Comparison of ENCODE assay signal across 29 cellular contexts in the genomic region with DNA sequence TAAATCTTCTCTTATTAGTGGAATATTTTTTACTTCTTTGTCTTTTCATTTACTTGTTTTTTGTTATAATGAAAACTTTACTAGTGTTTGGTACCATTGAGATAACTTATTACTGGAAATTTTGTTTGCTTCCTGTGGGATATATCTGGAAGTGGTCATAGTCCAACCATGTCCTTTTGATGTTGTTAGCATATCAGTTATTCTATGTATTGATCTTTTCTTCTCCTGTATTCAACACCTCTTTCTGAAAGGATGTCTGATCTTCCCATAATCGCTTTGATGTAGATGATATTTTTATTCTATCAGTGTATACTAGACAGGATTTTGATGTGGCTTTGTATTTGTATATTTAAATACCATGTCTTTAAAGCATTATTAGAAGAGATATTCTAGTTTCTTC.
"Had no signal": no experiment of that assay in that cellular context is flagged by ENCODE, and none has a peak within 500 bp of the region (broad histone marks: within the 10 kb centered on the region; RNA-seq: fewer than 3 reads in every experiment).

No MANE protein-coding gene starts in this region.

- H3K27me3 Mint-ChIP-seq: dendritic cell treated with granulocyte-macrophage colony-stimulating factor and Interleukin-4, amounts not matched to agents 40 ng/mL and 50 ng/mL, for 4 days; effector memory CD8-positive, alpha-beta T cell had no signal

- H3K27ac Mint-ChIP-seq: dendritic cell treated with granulocyte-macrophage colony-stimulating factor and Interleukin-4, amounts not matched to agents 40 ng/mL and 50 ng/mL, for 4 days; effector memory CD8-positive, alpha-beta T cell; endodermal cell had no signal

- ATAC-seq: effector memory CD8-positive, alpha-beta T cell; esophagus mucosa; foreskin keratinocyte; gastrocnemius medialis; gastroesophageal sphincter; heart left ventricle; heart right ventricle had no signal

- H3K4me1 ChIP-seq: colonic mucosa, esophagus squamous epithelium, foreskin keratinocyte had no signal

- H3K4me3 ChIP-seq: colonic mucosa, coronary artery, dorsolateral prefrontal cortex, esophagus muscularis mucosa, esophagus squamous epithelium, gastrocnemius medialis, gastroesophageal sphincter, heart left ventricle, heart right ventricle had no signal

- DNase-seq: colonic mucosa; cortex of kidney; dermis blood vessel endothelial cell; dorsolateral prefrontal cortex; effector CD4-positive, alpha-beta T cell; effector CD8-positive, alpha-beta T cell; effector memory CD4-positive, alpha-beta T cell; effector memory CD8-positive, alpha-beta T cell; endodermal cell; erythroblast; esophagus squamous epithelium; foreskin fibroblast; foreskin keratinocyte; foreskin melanocyte; gastrocnemius medialis; glutamatergic neuron; head of caudate nucleus; heart left ventricle; heart right ventricle had no signal

- H3K4me1 Mint-ChIP-seq: endodermal cell had no signal

- H3K27me3 ChIP-seq: colonic mucosa, dorsolateral prefrontal cortex, esophagus muscularis mucosa, esophagus squamous epithelium, foreskin keratinocyte, gastrocnemius medialis, gastroesophageal sphincter, heart left ventricle, heart right ventricle had no signal

- H3K27ac ChIP-seq: colonic mucosa, coronary artery, dorsolateral prefrontal cortex, epithelial cell of prostate, esophagus muscularis mucosa, esophagus squamous epithelium, foreskin keratinocyte, gastrocnemius medialis, gastroesophageal sphincter, heart left ventricle, heart right ventricle had no signal

- H3K9me3 Mint-ChIP-seq: dendritic cell treated with granulocyte-macrophage colony-stimulating factor and Interleukin-4, amounts not matched to agents 40 ng/mL and 50 ng/mL, for 4 days; effector memory CD8-positive, alpha-beta T cell; endodermal cell had no signal

- FAIRE-seq: colon, endometrium, endothelial cell of umbilical vein, frontal cortex had no signal

- H3K4me3 Mint-ChIP-seq: dendritic cell treated with granulocyte-macrophage colony-stimulating factor and Interleukin-4, amounts not matched to agents 40 ng/mL and 50 ng/mL, for 4 days; effector memory CD8-positive, alpha-beta T cell; endodermal cell had no signal

- H3K9me3 ChIP-seq: colonic mucosa, esophagus muscularis mucosa, esophagus squamous epithelium, gastrocnemius medialis, gastroesophageal sphincter, heart left ventricle, heart right ventricle had no signal
